In the genomic region with DNA sequence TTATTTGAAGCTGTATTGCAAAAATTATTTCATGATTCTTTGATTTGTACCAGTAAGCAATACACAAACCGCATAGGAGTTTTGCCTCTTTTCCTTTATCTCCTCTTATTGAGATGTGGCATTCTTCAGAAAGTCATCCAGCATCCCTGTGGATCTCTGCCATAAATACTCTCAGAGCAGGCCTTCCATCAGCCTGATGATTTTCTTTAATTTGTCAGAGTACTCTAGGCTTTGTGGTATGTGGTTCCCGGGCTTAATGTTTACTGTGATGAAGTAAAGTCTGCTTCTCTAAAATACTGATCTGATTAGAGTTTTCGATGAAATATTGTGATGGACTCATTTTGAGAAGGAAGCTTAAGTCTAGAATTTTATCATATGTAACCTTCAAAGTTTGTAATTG, we compare ENCODE assay signal across 18 cellular contexts. TPM values are rescaled to one million over a fixed set of nuclear protein-coding genes. Genes with fewer than 3 reads are reported as not detected.
DNase-seq lines count a peak whose midpoint lies in the region; ATAC-seq and TF ChIP-seq lines count a peak whose summit lies in the region.
"Had no signal": no experiment of that assay in that cellular context is flagged by ENCODE, and none has a peak within 500 bp of the region (broad histone marks: within the 10 kb centered on the region; RNA-seq: fewer than 3 reads in every experiment).

No MANE protein-coding gene starts in this region.

- H3K23ac ChIP-seq in IMR-90 (ENCODE audit: low read depth, low read length), result no peak overlapping the region

- H2AK9ac ChIP-seq in IMR-90 (replicated peaks; ENCODE audit: low read depth, low read length, poor library complexity), result no peak overlapping the region

- H3K79me1 ChIP-seq in IMR-90 (ENCODE audit: low read depth in 1 of 2, low read length in 2 of 2), result no peaks in the 10 kb centered on the region

- TF ChIP-seq RAD21 in IMR-90 (IDR thresholded peaks at IDR 0.05; ENCODE audit: low read length), result no peak

- peaks cover 33% of the 10 kb centered on the region for H3K36me3 Mint-ChIP-seq in stimulated activated memory B cell treated with anti-CD40 and anti-IgM and Interleukin-4, amounts not matched to agents 10 μg/mL and 1 μg/mL and 100 μg/mL, for 72 hours

- no peaks in the 10 kb centered on the region for H3K27me3 ChIP-seq in IMR-90 (ENCODE audit: control insufficient read depth, insufficient read depth, low read length)

- no peak overlapping the region for H4K8ac ChIP-seq in IMR-90 (ENCODE audit: low read depth in 2 of 2, low read length in 2 of 2)

- H3K14ac ChIP-seq in IMR-90 (replicated peaks; ENCODE audit: low read depth, low read length), result no peak overlapping the region

- no peak overlapping the region for H2AK5ac ChIP-seq in IMR-90 (ENCODE audit: low read depth, low read length)

- no peak overlapping the region for H2BK15ac ChIP-seq in IMR-90 (ENCODE audit: low read depth, low read length)

- in situ Hi-C loops in IMR-90 (cut with MboI; ENCODE audit: low sequenced_read_pairs), result no loop called here

- no peak overlapping the region for H3K4me2 ChIP-seq in IMR-90 (ENCODE audit: low read depth, low read length)

- 100% methylated on average over 1 of the region's 3 CpGs; no CpG with 5 or more reads in 1 of the 2 experiments for WGBS in IMR-90 (ENCODE audit: extremely low coverage in 2 of 2, insufficient read length in 1 of 2), 2 experiments

- peaks cover 4% of the 10 kb centered on the region for H3K4me1 ChIP-seq in IMR-90 (ENCODE audit: control insufficient read depth, insufficient read depth, low read length)

- peak overlapping the region; percentile 44 for H3K27ac Mint-ChIP-seq in stimulated activated memory B cell treated with anti-CD40 and anti-IgM and Interleukin-4, amounts not matched to agents 10 μg/mL and 1 μg/mL and 100 μg/mL, for 72 hours
- H3K27ac Mint-ChIP-seq: CD4-positive, alpha-beta T cell had no signal

- H3K56ac ChIP-seq in IMR-90 (ENCODE audit: extremely low read depth, insufficient read depth, low read length), result no peak overlapping the region

- BruUV-seq in IMR-90 (replicated peaks; lab: Mats Ljungman, UMichigan), result no TSS peak

- no peak overlapping the region for H2BK120ac ChIP-seq in IMR-90 (ENCODE audit: low read depth, low read length)

- ATAC-seq in IMR-90 (ENCODE audit: low read depth), result peak; percentile 49; the same call in 1 of the 2 replicates
- ATAC-seq in stimulated activated memory B cell treated with anti-CD40 and anti-IgM and Interleukin-4, amounts not matched to agents 10 μg/mL and 1 μg/mL and 100 μg/mL, for 72 hours, result no peak
- ATAC-seq: A549, HepG2 had no signal

- no peak overlapping the region for H3K4me3 Mint-ChIP-seq in stimulated activated memory B cell treated with anti-CD40 and anti-IgM and Interleukin-4, amounts not matched to agents 10 μg/mL and 1 μg/mL and 100 μg/mL, for 72 hours
- H3K4me3 Mint-ChIP-seq: CD4-positive, alpha-beta T cell had no signal

- no peak overlapping the region for H4K91ac ChIP-seq in IMR-90 (ENCODE audit: insufficient read depth, low read depth, low read length)

- H3K9me3 ChIP-seq in IMR-90 (ENCODE audit: control insufficient read depth, insufficient read depth, low read length), result no peaks in the 10 kb centered on the region
- H3K9me3 ChIP-seq: A549, Caco-2, HAP-1 had no signal

- no peaks in the 10 kb centered on the region for H3K9me3 Mint-ChIP-seq in stimulated activated memory B cell treated with anti-CD40 and anti-IgM and Interleukin-4, amounts not matched to agents 10 μg/mL and 1 μg/mL and 100 μg/mL, for 72 hours
- H3K9me3 Mint-ChIP-seq: CD4-positive, alpha-beta T cell had no signal

- no peak overlapping the region for H2BK20ac ChIP-seq in IMR-90 (ENCODE audit: low read depth, low read length)

- H3K4me1 Mint-ChIP-seq in stimulated activated memory B cell treated with anti-CD40 and anti-IgM and Interleukin-4, amounts not matched to agents 10 μg/mL and 1 μg/mL and 100 μg/mL, for 72 hours, result peaks cover 10% of the 10 kb centered on the region

- H2AFZ ChIP-seq in IMR-90 (replicated peaks; ENCODE audit: low read length, poor library complexity), result no peak overlapping the region

- no peaks in the 10 kb centered on the region for H4K20me1 ChIP-seq in IMR-90 (ENCODE audit: insufficient read depth, low read length)

- dilution Hi-C loops in IMR-90 (cut with HindIII; ENCODE audit: low sequenced_read_pairs, unreplicated experiment), result no loop called here

- H3K4ac ChIP-seq in IMR-90 (ENCODE audit: low read depth, low read length), result no peak overlapping the region

- H3K36me3 ChIP-seq in IMR-90 (ENCODE audit: control insufficient read depth, insufficient read depth, low read length), result no peaks in the 10 kb centered on the region
- H3K36me3 ChIP-seq: HAP-1 had no signal

- peak; percentile 3 for DNase-seq in DMS53 (lab: John Stamatoyannopoulos, UW)
- DNase-seq in DMS53 treated with DMSO at 0.1 percent for 48 hours (lab: John Stamatoyannopoulos, UW; ENCODE audit: unreplicated experiment), result no peak
- DNase-seq in IMR-90, result peak; percentile 23
- peak; percentile 32 for DNase-seq in amniotic epithelial cell (ENCODE audit: low read depth)
- DNase-seq in SIG-M5 (lab: John Stamatoyannopoulos, UW), result no peak
- no peak for DNase-seq in NCI-H524 treated with DMSO at 0.1 percent for 48 hours (lab: John Stamatoyannopoulos, UW)
- DNase-seq: AML-193; Caco-2; CD4-positive, alpha-beta T cell; DMS153; DND-41 had no signal

- no peak for TF ChIP-seq POLR2A in IMR-90 (IDR thresholded peaks at IDR 0.05; ENCODE audit: low read depth, low read length)

- POLR2A ChIA-PET in IMR-90 (lab: Charles Lee; ENCODE audit: unreplicated experiment), result no interaction called here

- no peak overlapping the region for H3K18ac ChIP-seq in IMR-90 (ENCODE audit: low read depth, low read length)

- no peak overlapping the region for H3K4me3 ChIP-seq in IMR-90 (ENCODE audit: insufficient read depth, low read depth, low read length)
- H3K4me3 ChIP-seq: A549, HAP-1 had no signal

- H2BK5ac ChIP-seq in IMR-90 (ENCODE audit: low read depth, low read length, poor library complexity, severe bottlenecking), result no peak overlapping the region

- no peak overlapping the region for H3K27ac ChIP-seq in IMR-90 (ENCODE audit: insufficient read depth, low read length)
- H3K27ac ChIP-seq: 22Rv1, A549, C4-2B had no signal

- CTCF ChIA-PET in IMR-90 (lab: Yijun Ruan, JAX), result interaction anchor here (1.2 kb wide), 1 partner anchor 122 kb away, joined by 3 read pairs; no protein-coding TSS in a partner anchor

- TF ChIP-seq CTCF in IMR-90 (conservative IDR thresholded peaks at IDR 0.05; ENCODE audit: low read depth, low read length), result no peak

- intact Hi-C loops in IMR-90 (cut with micrococcal nuclease), result no loop called here

- H3K27me3 Mint-ChIP-seq in stimulated activated memory B cell treated with anti-CD40 and anti-IgM and Interleukin-4, amounts not matched to agents 10 μg/mL and 1 μg/mL and 100 μg/mL, for 72 hours, result no peaks in the 10 kb centered on the region
- H3K27me3 Mint-ChIP-seq: CD4-positive, alpha-beta T cell had no signal

- H3K9ac ChIP-seq in IMR-90 (ENCODE audit: low read depth, low read length), result no peak overlapping the region

- 0 out of 2 replicates have a peak, but pooled peaks cover 4% of the 10 kb centered on the region for H3K9me1 ChIP-seq in IMR-90 (ENCODE audit: insufficient read depth, low read length)

- no peak overlapping the region for H4K5ac ChIP-seq in IMR-90 (ENCODE audit: low read depth, low read length)

TF ChIP-seq in IMR-90, 13 proteins besides CTCF, POLR2A, EP300 and RAD21:
- TF ChIP-seq MAFK (IDR thresholded peaks at IDR 0.05; ENCODE audit: low read depth, low read length) (no peak), FOS (IDR thresholded peaks at IDR 0.05; ENCODE audit: low read depth, low read length) (no peak), SMC3 (IDR thresholded peaks at IDR 0.05; ENCODE audit: low read depth, low read length) (no peak), BHLHE40 (IDR thresholded peaks at IDR 0.05; ENCODE audit: low read depth, low read length) (no peak), CHD1 (IDR thresholded peaks at IDR 0.05; ENCODE audit: low read depth, low read length) (no peak), CEBPB (IDR thresholded peaks at IDR 0.05; ENCODE audit: low read depth, low read length) (no peak), MAZ (IDR thresholded peaks at IDR 0.05; ENCODE audit: borderline replicate concordance, low read depth, low read length) (no peak), RCOR1 (IDR thresholded peaks at IDR 0.05; ENCODE audit: insufficient replicate concordance, low read length) (no peak), MXI1 (IDR thresholded peaks at IDR 0.05; ENCODE audit: borderline replicate concordance, low read depth, low read length) (no peak)
- TF ChIP-seq, protein P1, sequence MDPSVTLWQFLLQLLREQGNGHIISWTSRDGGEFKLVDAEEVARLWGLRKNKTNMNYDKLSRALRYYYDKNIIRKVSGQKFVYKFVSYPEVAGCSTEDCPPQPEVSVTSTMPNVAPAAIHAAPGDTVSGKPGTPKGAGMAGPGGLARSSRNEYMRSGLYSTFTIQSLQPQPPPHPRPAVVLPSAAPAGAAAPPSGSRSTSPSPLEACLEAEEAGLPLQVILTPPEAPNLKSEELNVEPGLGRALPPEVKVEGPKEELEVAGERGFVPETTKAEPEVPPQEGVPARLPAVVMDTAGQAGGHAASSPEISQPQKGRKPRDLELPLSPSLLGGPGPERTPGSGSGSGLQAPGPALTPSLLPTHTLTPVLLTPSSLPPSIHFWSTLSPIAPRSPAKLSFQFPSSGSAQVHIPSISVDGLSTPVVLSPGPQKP (IDR thresholded peaks at IDR 0.05; ENCODE audit: borderline replicate concordance, low read depth, low read length), result no peak
- TF ChIP-seq, protein P2, sequence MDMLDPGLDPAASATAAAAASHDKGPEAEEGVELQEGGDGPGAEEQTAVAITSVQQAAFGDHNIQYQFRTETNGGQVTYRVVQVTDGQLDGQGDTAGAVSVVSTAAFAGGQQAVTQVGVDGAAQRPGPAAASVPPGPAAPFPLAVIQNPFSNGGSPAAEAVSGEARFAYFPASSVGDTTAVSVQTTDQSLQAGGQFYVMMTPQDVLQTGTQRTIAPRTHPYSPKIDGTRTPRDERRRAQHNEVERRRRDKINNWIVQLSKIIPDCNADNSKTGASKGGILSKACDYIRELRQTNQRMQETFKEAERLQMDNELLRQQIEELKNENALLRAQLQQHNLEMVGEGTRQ (IDR thresholded peaks at IDR 0.05; ENCODE audit: low read depth, low read length), result no peak

RNA-seq across cellular contexts. Expression of a gene that starts 31.1 kb away (rescaled TPM):
- total RNA-seq in IMR-90 (2012; rRNA removed), result not detected in 2 replicates
- not detected in 2 replicates for polyA plus RNA-seq in IMR-90 (2012; rRNA removed)
- not detected in 2 replicates for polyA plus RNA-seq in IMR-90 (2012; cell fraction: cytosol; rRNA removed)
- 0.04 TPM in 1 of 2 replicates, not detected in the other for polyA plus RNA-seq in IMR-90 (2012; cell fraction: nucleus; rRNA removed; ENCODE audit: low replicate concordance)
- total RNA-seq: CD4-positive, alpha-beta T cell; HepG2 had no signal
- polyA plus RNA-seq: A549, BJ, HepG2 had no signal

Comparison
In these comparisons a context has a peak if more than half of its experiments do, and no peak if none do; other contexts are left out.
1. DNase-seq: peak in DMS53 (single experiment), IMR-90 (single experiment) and amniotic epithelial cell (single experiment); none in DMS53 treated with DMSO at 0.1 percent for 48 hours (single experiment), SIG-M5 (single experiment) and NCI-H524 treated with DMSO at 0.1 percent for 48 hours (single experiment).